8 cellular contexts compared by ENCODE assay signal in the genomic region with DNA sequence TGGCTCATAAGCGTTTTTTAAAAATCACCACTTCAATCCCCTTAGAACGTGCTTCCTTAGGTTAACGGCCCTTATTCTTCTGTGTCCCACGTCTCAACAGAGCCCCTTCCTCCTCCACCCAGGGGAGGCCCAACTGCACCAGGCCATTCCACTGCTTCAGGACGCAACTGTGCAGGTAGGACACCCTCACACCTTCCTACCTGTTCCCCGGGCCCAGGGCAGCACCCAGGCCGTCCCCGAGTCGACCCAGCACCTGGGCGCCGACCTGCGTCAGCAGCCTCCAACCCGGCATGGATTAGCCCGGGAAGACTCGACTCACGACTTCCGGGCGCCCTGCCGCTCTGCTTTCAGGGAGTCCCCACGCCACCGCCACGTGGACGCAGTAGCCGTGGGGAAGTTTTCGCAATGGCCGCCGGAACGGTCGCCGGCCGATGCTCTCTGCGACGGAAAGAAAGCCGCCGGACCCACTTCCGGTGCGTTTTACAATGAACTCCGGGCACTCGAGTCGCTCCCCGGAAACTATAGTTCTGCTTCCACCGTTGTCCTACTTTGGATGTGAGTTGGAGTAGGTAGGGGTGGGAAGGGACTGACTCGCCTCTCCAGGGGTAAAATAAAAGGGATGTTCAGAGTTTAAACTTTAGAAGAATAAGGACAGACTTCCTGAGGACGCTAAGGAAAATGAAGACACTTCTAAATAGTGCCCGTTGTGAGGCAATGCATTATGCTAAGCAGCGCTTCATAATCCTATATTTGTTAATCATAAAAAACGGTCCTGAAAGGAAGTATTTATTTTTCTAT.
DNase-seq lines count a peak whose midpoint lies in the region; ATAC-seq lines count a peak whose summit lies in the region.

A gene (minus strand): TSS at position 442 of the 798 bp plus-strand sequence. CDS start 150 bp downstream, at position 292.

- no peaks in the 10 kb centered on the region for H3K9me3 Mint-ChIP-seq in dendritic cell treated with granulocyte-macrophage colony-stimulating factor and Interleukin-4, amounts not matched to agents 40 ng/mL and 50 ng/mL, for 4 days

- peak within 1 kb of the TSS; percentile 100 for H3K4me3 Mint-ChIP-seq in dendritic cell treated with granulocyte-macrophage colony-stimulating factor and Interleukin-4, amounts not matched to agents 40 ng/mL and 50 ng/mL, for 4 days

- peak; percentile 9 to 86 (median 76) for DNase-seq in C1 segment of cervical spinal cord (lab: John Stamatoyannopoulos, UW)
- peak; percentile 84 for DNase-seq in NCI-H526 treated with DMSO at 0.1 percent for 48 hours (lab: John Stamatoyannopoulos, UW)
- DNase-seq in activated CD4-positive, alpha-beta T cell treated with anti-CD3 and anti-CD28 coated beads, Interleukin-2, amount 50 U/mL, for 1 hour: peak; percentile 79
- peak; percentile 95 for DNase-seq in left kidney (ENCODE audit: low read depth, low spot score)
- DNase-seq in stimulated activated CD4-positive, alpha-beta T cell treated with anti-CD3 and anti-CD28 coated beads, Interleukin-1b, Interleukin-23, amount 100 ng/mL, for 48 hours: peak; percentile 89

- peak; percentile 97 for ATAC-seq in GM19351 (IDR thresholded peaks at IDR 0.05; ENCODE audit: unreplicated experiment)
- ATAC-seq in HG03520 (IDR thresholded peaks at IDR 0.05; ENCODE audit: unreplicated experiment): peak; percentile 97

- H3K27me3 Mint-ChIP-seq in dendritic cell treated with granulocyte-macrophage colony-stimulating factor and Interleukin-4, amounts not matched to agents 40 ng/mL and 50 ng/mL, for 4 days: no peaks in the 10 kb centered on the region

- H3K27ac Mint-ChIP-seq in dendritic cell treated with granulocyte-macrophage colony-stimulating factor and Interleukin-4, amounts not matched to agents 40 ng/mL and 50 ng/mL, for 4 days: peak within 1 kb of the TSS; percentile 99

- intact Hi-C loops in dendritic cell treated with granulocyte-macrophage colony-stimulating factor and Interleukin-4, amounts not matched to agents 40 ng/mL and 50 ng/mL, for 4 days (cut with micrococcal nuclease): loop anchor here (2.0 to 10.0 kb wide), 3 partner anchors 116 to 608 kb away; a partner anchor contains a TSS

- H3K36me3 Mint-ChIP-seq in dendritic cell treated with granulocyte-macrophage colony-stimulating factor and Interleukin-4, amounts not matched to agents 40 ng/mL and 50 ng/mL, for 4 days (ENCODE audit: low read depth): peaks cover 44% of the 10 kb centered on the region

- peaks cover 39% of the 10 kb centered on the region for H3K4me1 Mint-ChIP-seq in dendritic cell treated with granulocyte-macrophage colony-stimulating factor and Interleukin-4, amounts not matched to agents 40 ng/mL and 50 ng/mL, for 4 days (ENCODE audit: low read depth)

Comparison
In these comparisons a context has a peak if more than half of its experiments do, and no peak if none do; other contexts are left out.
1. Peak in every context shown above with its lines: DNase-seq and ATAC-seq.